ENCODE assay signal across 8 cellular contexts in genomic region chr4:185005209-185005819, GRCh38. TPM values are rescaled to one million over a fixed set of nuclear protein-coding genes. Genes with fewer than 3 reads are reported as not detected.
DNase-seq lines count a peak whose midpoint lies in the region; ATAC-seq and TF ChIP-seq lines count a peak whose summit lies in the region.

No MANE protein-coding gene starts in this region.

- no peaks in the 10 kb centered on the region for H3K9me3 Mint-ChIP-seq in activated naive CD8-positive, alpha-beta T cell treated with anti-CD3 and anti-CD28 coated beads, Interleukin-2, amount 50 U/mL, for 24 hours

- ATAC-seq in HG02610 (IDR thresholded peaks at IDR 0.05; ENCODE audit: unreplicated experiment) (peak; percentile 91), left cardiac atrium (peak; percentile 93 to 95), psoas muscle (peak; percentile 93 to 99 (median 96))
- ATAC-seq in activated naive CD8-positive, alpha-beta T cell treated with anti-CD3 and anti-CD28 coated beads, Interleukin-2, amount 50 U/mL, for 24 hours = peak; percentile 88

- H3K4me1 ChIP-seq in psoas muscle (no peaks in the 10 kb centered on the region), vagina (peaks cover 13% of the 10 kb centered on the region)

- TF ChIP-seq POLR2A in vagina (IDR thresholded peaks at IDR 0.05) = no peak

- H3K27ac ChIP-seq in psoas muscle (no peak overlapping the region), vagina (no peak overlapping the region)

- TF ChIP-seq CTCF in GM12873 (IDR thresholded peaks at IDR 0.05; ENCODE audit: insufficient read depth, low read depth, low read length, missing control alignments) (peak; percentile 95), psoas muscle (IDR thresholded peaks at IDR 0.05) (peak; percentile 95), vagina (IDR thresholded peaks at IDR 0.05) (peak; percentile 34 to 85 (median 73))

- peak; percentile 85 for DNase-seq in NCI-H1092 treated with DMSO at 0.1 percent for 48 hours (lab: John Stamatoyannopoulos, UW)
- DNase-seq in SW480 (ENCODE audit: low spot score) = peak; percentile 59
- peak; percentile 84 for DNase-seq in activated naive CD8-positive, alpha-beta T cell treated with anti-CD3 and anti-CD28 coated beads, Interleukin-2, amount 50 U/mL, for 24 hours
- DNase-seq in left cardiac atrium = peak; percentile 88
- peak; percentile 80 to 90 for DNase-seq in psoas muscle
- no peak for DNase-seq in vagina (ENCODE audit: extremely low spot score in 2 of 2)

- H3K36me3 Mint-ChIP-seq in activated naive CD8-positive, alpha-beta T cell treated with anti-CD3 and anti-CD28 coated beads, Interleukin-2, amount 50 U/mL, for 24 hours (ENCODE audit: low read depth) = no peaks in the 10 kb centered on the region

- H3K36me3 ChIP-seq in psoas muscle (ENCODE audit: insufficient read depth in 1 of 2, low read depth in 1 of 2) (no peaks in the 10 kb centered on the region), vagina (no peaks in the 10 kb centered on the region)

- H3K27me3 ChIP-seq in psoas muscle (ENCODE audit: insufficient read depth in 3 of 3, low read length in 2 of 3) (peaks cover 0 to 16% (median 3%) of the 10 kb centered on the region in 3 donors), vagina (no peaks in the 10 kb centered on the region)

- intact Hi-C loops in left cardiac atrium (cut with DNase I) (no loop called here), psoas muscle (cut with DNase I) (loop anchor here (2.0 to 10.0 kb wide), 3 partner anchors 93 to 179 kb away; no protein-coding TSS in a partner anchor), vagina (cut with DNase I) (no loop called here)

- H3K9me3 ChIP-seq in psoas muscle (no peaks in the 10 kb centered on the region), vagina (no peaks in the 10 kb centered on the region)

- H3K4me3 ChIP-seq in psoas muscle (peak overlapping the region; percentile 53), vagina (peak overlapping the region; percentile 15 to 35)

- no peak overlapping the region for H3K4me3 Mint-ChIP-seq in activated naive CD8-positive, alpha-beta T cell treated with anti-CD3 and anti-CD28 coated beads, Interleukin-2, amount 50 U/mL, for 24 hours

- H3K27me3 Mint-ChIP-seq in activated naive CD8-positive, alpha-beta T cell treated with anti-CD3 and anti-CD28 coated beads, Interleukin-2, amount 50 U/mL, for 24 hours = peaks cover 49% of the 10 kb centered on the region

- peaks cover 4% of the 10 kb centered on the region for H3K4me1 Mint-ChIP-seq in activated naive CD8-positive, alpha-beta T cell treated with anti-CD3 and anti-CD28 coated beads, Interleukin-2, amount 50 U/mL, for 24 hours

- 4 to 7% (median 5%) methylated on average over 22 of the region's 22 CpGs for WGBS in psoas muscle, 3 donors

- no peak overlapping the region for H3K27ac Mint-ChIP-seq in activated naive CD8-positive, alpha-beta T cell treated with anti-CD3 and anti-CD28 coated beads, Interleukin-2, amount 50 U/mL, for 24 hours

RNA-seq across cellular contexts. Expression of gene HELT, which starts 13.0 kb away (rescaled TPM):
- total RNA-seq in left cardiac atrium (not detected), psoas muscle (under 1 TPM in 1 of 4 donors, not detected in 3; 0.36 TPM), vagina (not detected)
- not detected for polyA plus RNA-seq in psoas muscle

Comparison
In these comparisons a context has a peak if more than half of its experiments do, and no peak if none do; other contexts are left out.
1. DNase-seq: peak in NCI-H1092 treated with DMSO at 0.1 percent for 48 hours (single experiment), SW480 (single experiment), activated naive CD8-positive, alpha-beta T cell treated with anti-CD3 and anti-CD28 coated beads, Interleukin-2, amount 50 U/mL, for 24 hours (single experiment), left cardiac atrium (single experiment) and psoas muscle (2 of 2); none in vagina (0 of 2).
2. intact Hi-C loops: an anchor here in psoas muscle (2.0 to 10.0 kb wide); none called in left cardiac atrium and vagina.
3. Peak in every context shown above with its lines, with median percentiles within 50 percentile points of each other: CTCF ChIP-seq and ATAC-seq.